ENCODE assay signal across 1 cellular context in genomic region chr10:58555930-58556311, GRCh38.
TF ChIP-seq lines count a peak whose summit lies in the region.

No MANE protein-coding gene starts in this region.

TF ChIP-seq in IMR-90, 13 proteins besides CTCF, POLR2A, EP300 and RAD21:
- peak; percentile 55; the same call in 1 of the 2 replicates for TF ChIP-seq CEBPB (IDR thresholded peaks at IDR 0.05; ENCODE audit: low read depth, low read length)
- no peak for TF ChIP-seq RCOR1 (IDR thresholded peaks at IDR 0.05; ENCODE audit: insufficient replicate concordance, low read length)
